ENCODE assay signal across 8 cellular contexts in genomic region chr19:41352609-41353465, GRCh38. TPM values are rescaled to one million over a fixed set of nuclear protein-coding genes. Genes with fewer than 3 reads are reported as not detected.
DNase-seq lines count a peak whose midpoint lies in the region; ATAC-seq and TF ChIP-seq lines count a peak whose summit lies in the region.

No MANE protein-coding gene starts in this region.

- H3K27me3 Mint-ChIP-seq in CD4-positive, alpha-beta memory T cell = no peaks in the 10 kb centered on the region

- H3K27me3 ChIP-seq in CD4-positive, alpha-beta memory T cell (ENCODE audit: insufficient read depth, low read length) = no peaks in the 10 kb centered on the region
- peaks cover 5% of the 10 kb centered on the region for H3K27me3 ChIP-seq in hepatocyte

- peak overlapping the region; percentile 84 to 100 (median 99) for H3K4me3 Mint-ChIP-seq in CD4-positive, alpha-beta memory T cell

- peaks cover 67% of the 10 kb centered on the region for H3K4me1 ChIP-seq in CD4-positive, alpha-beta memory T cell (ENCODE audit: insufficient read depth, low read length)
- H3K4me1 ChIP-seq in hepatocyte (ENCODE audit: insufficient read depth) = peaks cover 6% of the 10 kb centered on the region

- peak; percentile 28 for ATAC-seq in HG03354 (IDR thresholded peaks at IDR 0.05; ENCODE audit: poor library complexity, severe bottlenecking, unreplicated experiment)
- ATAC-seq in HG02840 (IDR thresholded peaks at IDR 0.05; ENCODE audit: low FRiP score, unreplicated experiment) = no peak

- H3K9me3 ChIP-seq in CD4-positive, alpha-beta memory T cell (ENCODE audit: control insufficient read depth in 1 of 2, low read length in 2 of 2) = no peaks in the 10 kb centered on the region
- no peaks in the 10 kb centered on the region for H3K9me3 ChIP-seq in hepatocyte (ENCODE audit: low read depth)

- intact Hi-C loops in CD4-positive, alpha-beta memory T cell (cut with micrococcal nuclease) = loop anchor here (1.0 to 5.0 kb wide), 4 partner anchors 13 to 199 kb away; partner anchors contain the start of genes BCKDHA, CCDC97 and EXOSC5

- H2AFZ ChIP-seq in hepatocyte = peak overlapping the region; percentile 73

- peak overlapping the region; percentile 91 for H3K27ac ChIP-seq in CD4-positive, alpha-beta memory T cell (ENCODE audit: low read depth, low read length)
- H3K27ac ChIP-seq in hepatocyte = peak overlapping the region; percentile 65

- peaks cover 10 to 46% of the 10 kb centered on the region in 2 donors for H3K36me3 Mint-ChIP-seq in CD4-positive, alpha-beta memory T cell

- peak; percentile 74 to 82 (median 75) for DNase-seq in CD4-positive, alpha-beta memory T cell
- DNase-seq in SW480 (ENCODE audit: low spot score) (peak; percentile 77), hepatocyte (ENCODE audit: low spot score) (peak; percentile 73), skeletal muscle cell (ENCODE audit: low read depth) (no peak), cerebellar cortex (ENCODE audit: low spot score) (no peak)
- DNase-seq in activated naive CD8-positive, alpha-beta T cell treated with anti-CD3 and anti-CD28 coated beads, Interleukin-2, amount 50 U/mL, for 16 hours (ENCODE audit: low read depth, low spot score) = peak; percentile 57

- H3K36me3 ChIP-seq in CD4-positive, alpha-beta memory T cell (ENCODE audit: insufficient read depth, low read length) = peaks cover 3% of the 10 kb centered on the region
- no peaks in the 10 kb centered on the region for H3K36me3 ChIP-seq in hepatocyte (replicated peaks; ENCODE audit: insufficient read depth, low read depth)

- CTCF ChIA-PET in CD4-positive, alpha-beta memory T cell (lab: Charles Lee; ENCODE audit: partially characterized antibody) = interaction anchor here (0.6 to 3.1 kb wide), 16 partner anchors 12 to 150 kb away, joined by 3 to 48 read pairs (median 6); partner anchors contain the start of genes B9D2 and CCDC97

- peak overlapping the region; percentile 68 to 88 for H3K4me3 ChIP-seq in CD4-positive, alpha-beta memory T cell (ENCODE audit: low read length in 2 of 2)
- H3K4me3 ChIP-seq in hepatocyte (peak overlapping the region; percentile 80), skeletal muscle cell (ENCODE audit: low read depth, low read length) (peak overlapping the region; percentile 96)

- TF ChIP-seq CTCF in hepatocyte (IDR thresholded peaks at IDR 0.05; ENCODE audit: poor library complexity) = peak; percentile 47

- peaks cover 0 to 6% (median 0%) of the 10 kb centered on the region in 8 donors for H3K9me3 Mint-ChIP-seq in CD4-positive, alpha-beta memory T cell

- H3K9me2 ChIP-seq in hepatocyte (replicated peaks; ENCODE audit: insufficient read depth) = no peaks in the 10 kb centered on the region

- peak overlapping the region; percentile 89 to 99 (median 99) for H3K27ac Mint-ChIP-seq in CD4-positive, alpha-beta memory T cell

- under 1% methylated on average over 56 of the region's 71 CpGs for WGBS in hepatocyte (ENCODE audit: low lambda C conversion rate, missing lambda C conversion rate)

- POLR2A ChIA-PET in CD4-positive, alpha-beta memory T cell (lab: Charles Lee; ENCODE audit: partially characterized antibody) = interaction anchor here (0.7 to 13.8 kb wide), 30 partner anchors 8 to 747 kb away, joined by 3 to 273 read pairs (median 6); partner anchors contain the start of genes ACTMAP, B9D2, CCDC97 and DMAC2

- peaks cover 37% of the 10 kb centered on the region for H3K79me2 ChIP-seq in hepatocyte

- H3K4me1 Mint-ChIP-seq in CD4-positive, alpha-beta memory T cell = peaks cover 48 to 71% (median 60%) of the 10 kb centered on the region in 4 donors

- H4K20me1 ChIP-seq in hepatocyte (ENCODE audit: insufficient read depth, poor library complexity, severe bottlenecking) = peaks cover 10% of the 10 kb centered on the region

- H3K4me2 ChIP-seq in hepatocyte = peak overlapping the region; percentile 89

RNA-seq across cellular contexts. Expression of gene TGFB1, which starts 0.9 kb away (rescaled TPM):
- total RNA-seq in CD4-positive, alpha-beta memory T cell = 100 to 1,000 TPM; 136 to 143 TPM
- 10 to 100 TPM; 28.1 to 83.7 TPM for polyA plus RNA-seq in CD4-positive, alpha-beta memory T cell
- total RNA-seq in hepatocyte = 15.7 and 17.1 TPM in 2 replicates
- polyA plus RNA-seq in hepatocyte = 122 and 152 TPM in 2 replicates

RNA-seq across cellular contexts. Expression of gene B9D2, which starts 11.1 kb away (rescaled TPM):
- 10 to 100 TPM; 11.6 to 15.2 TPM for total RNA-seq in CD4-positive, alpha-beta memory T cell
- 10 to 100 TPM; 12.9 to 22.4 TPM for polyA plus RNA-seq in CD4-positive, alpha-beta memory T cell
- 5.3 and 6.0 TPM in 2 replicates for total RNA-seq in hepatocyte
- 9.6 and 13.2 TPM in 2 replicates for polyA plus RNA-seq in hepatocyte

RNA-seq across cellular contexts. Expression of gene TMEM91, which starts 23.5 kb away (rescaled TPM):
- 10 to 100 TPM; 14.3 to 16.1 TPM for total RNA-seq in CD4-positive, alpha-beta memory T cell
- 1 to 10 TPM; 4.8 to 4.9 TPM for polyA plus RNA-seq in CD4-positive, alpha-beta memory T cell
- total RNA-seq in hepatocyte = 23.6 and 27.5 TPM in 2 replicates
- 51.8 and 55.7 TPM in 2 replicates for polyA plus RNA-seq in hepatocyte

RNA-seq across cellular contexts. Expression of gene CCDC97, which starts 42.9 kb away (rescaled TPM):
- total RNA-seq in CD4-positive, alpha-beta memory T cell = 10 to 100 TPM; 56.4 to 61.4 TPM
- 10 to 100 TPM; 23.2 to 32.3 TPM for polyA plus RNA-seq in CD4-positive, alpha-beta memory T cell
- total RNA-seq in hepatocyte = 11.4 and 15.1 TPM in 2 replicates
- 24.4 and 32.7 TPM in 2 replicates for polyA plus RNA-seq in hepatocyte

RNA-seq across cellular contexts. Expression of gene EXOSC5, which starts 44.3 kb away (rescaled TPM):
- total RNA-seq in CD4-positive, alpha-beta memory T cell = 10 to 100 TPM; 18.2 to 23.0 TPM
- polyA plus RNA-seq in CD4-positive, alpha-beta memory T cell = 10 to 100 TPM; 46.4 to 58.6 TPM
- total RNA-seq in hepatocyte = 7.4 and 13.7 TPM in 2 replicates
- 21.2 and 22.4 TPM in 2 replicates for polyA plus RNA-seq in hepatocyte

Comparison
In these comparisons a context has a peak if more than half of its experiments do, and no peak if none do; other contexts are left out.
1. DNase-seq: peak in CD4-positive, alpha-beta memory T cell (5 of 5), SW480 (single experiment), activated naive CD8-positive, alpha-beta T cell treated with anti-CD3 and anti-CD28 coated beads, Interleukin-2, amount 50 U/mL, for 16 hours (single experiment) and hepatocyte (single experiment); none in skeletal muscle cell (single experiment) and cerebellar cortex (single experiment).
2. Peak in every context shown above with its lines, with median percentiles within 50 percentile points of each other: H3K4me3 ChIP-seq.